Comparison of ENCODE assay signal across 18 cellular contexts in the genomic region with DNA sequence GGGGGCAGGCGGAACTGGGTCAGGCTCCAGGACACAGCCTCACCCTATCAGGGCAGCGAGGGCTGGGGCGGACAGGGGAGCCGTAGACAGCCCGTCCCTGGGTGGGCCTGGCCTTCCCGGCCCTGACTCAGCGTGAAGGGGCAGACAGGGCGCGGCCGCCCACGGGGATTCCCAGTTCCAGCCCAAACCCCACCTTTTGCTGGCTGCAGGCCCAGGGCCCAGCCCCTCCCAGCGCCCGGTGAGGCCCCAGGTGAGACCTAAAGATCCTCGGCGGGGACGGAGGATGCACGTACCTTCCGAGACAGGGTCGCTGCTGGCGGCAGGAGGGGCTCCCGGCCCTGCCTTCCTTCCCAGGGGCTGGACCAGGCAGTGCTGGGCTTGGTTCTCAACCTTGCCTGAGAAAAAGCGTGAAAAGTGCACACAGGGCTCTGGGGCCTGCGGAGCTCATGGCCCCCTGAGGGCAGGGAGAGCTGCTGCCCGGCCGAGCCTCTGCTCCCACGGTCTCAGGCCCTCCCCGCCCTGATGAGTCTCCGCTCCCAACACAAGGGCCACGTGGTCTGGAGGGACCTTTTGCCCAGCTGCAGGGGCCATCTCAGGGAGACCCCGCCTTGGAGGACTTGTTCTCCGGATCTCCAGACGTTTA. TPM values are rescaled to one million over a fixed set of nuclear protein-coding genes. Genes with fewer than 3 reads are reported as not detected.
DNase-seq lines count a peak whose midpoint lies in the region; ATAC-seq, FAIRE-seq and TF ChIP-seq lines count a peak whose summit lies in the region.
"Had no signal": no experiment of that assay in that cellular context is flagged by ENCODE, and none has a peak within 500 bp of the region (broad histone marks: within the 10 kb centered on the region; RNA-seq: fewer than 3 reads in every experiment).

No MANE protein-coding gene starts in this region.

- POLR2A ChIA-PET in A549 (lab: Yijun Ruan, JAX): no interaction called here

- CTCF ChIA-PET in A549 (lab: Yijun Ruan, JAX): interaction anchor here (0.7 to 2.0 kb wide), 2 partner anchors 19 to 46 kb away, joined by 3 to 9 read pairs; no protein-coding TSS in a partner anchor

- peaks cover 12% of the 10 kb centered on the region; the same call in 2 of the 3 replicates for H3K4me1 ChIP-seq in A549
- no peaks in the 10 kb centered on the region for H3K4me1 ChIP-seq in colonic mucosa
- H3K4me1 ChIP-seq in mucosa of rectum (ENCODE audit: control insufficient read depth in 2 of 2, insufficient read depth in 2 of 2, low read length in 2 of 2): peaks cover 26 to 29% of the 10 kb centered on the region in 2 donors
- H3K4me1 ChIP-seq: heart right ventricle had no signal

- 74% methylated on average over 20 of the region's 32 CpGs for WGBS in A549 (ENCODE audit: missing lambda C conversion rate)

- TF ChIP-seq CTCF in A549 (IDR thresholded peaks at IDR 0.05) (no peak), colonic mucosa (IDR thresholded peaks at IDR 0.05) (no peak)

- H3K9ac ChIP-seq in colonic mucosa (ENCODE audit: low read depth in 2 of 2, low read length in 2 of 2) (peak overlapping the region; percentile 19 to 43), mucosa of rectum (ENCODE audit: low read depth in 1 of 2, low read length in 2 of 2) (peak overlapping the region in 1 of 2 donors; percentile 48)

- DNase-seq in A549 (ENCODE audit: low read depth in 1 of 2, low spot score in 1 of 2): peak in 1 of 2 experiments; percentile 53
- DNase-seq in LoVo (ENCODE audit: low spot score): peak; percentile 77
- DNase-seq in colonic mucosa: peak; percentile 77
- DNase-seq in globus pallidus (ENCODE audit: low spot score): no peak
- no peak for DNase-seq in NCI-H526 (lab: John Stamatoyannopoulos, UW)
- no peak for DNase-seq in COLO668 (lab: John Stamatoyannopoulos, UW; ENCODE audit: unreplicated experiment)
- DNase-seq: activated CD4-positive, alpha-beta T cell treated with anti-CD3 and anti-CD28 coated beads, Interleukin-2, amount 50 U/mL, for 1 hour; activated naive CD4-positive, alpha-beta T cell treated with anti-CD3 and anti-CD28 coated beads, Interleukin-2, amount 50 U/mL, for 16 hours; heart right ventricle; Karpas-422; kidney glomerular epithelial cell; NCI-H1436; NCI-H345; ovary had no signal

- H3K4me2 ChIP-seq in A549: peak overlapping the region; percentile 45; the same call in 2 of the 3 replicates

- TF ChIP-seq POLR2A in A549 (IDR thresholded peaks at IDR 0.05; ENCODE audit: low read length): no peak

- no peak for TF ChIP-seq RAD21 in A549 (conservative IDR thresholded peaks at IDR 0.05 in 1 of 2, IDR thresholded peaks at IDR 0.05 in 1 of 2)

- H3K27ac ChIP-seq in A549 (peak overlapping the region; percentile 43 to 73; a peak in 5 of 6 replicates), colonic mucosa (no peak overlapping the region), mucosa of rectum (ENCODE audit: low read depth in 2 of 2, low read length in 2 of 2) (peak overlapping the region; percentile 29 to 38)
- H3K27ac ChIP-seq: heart right ventricle, ovary had no signal

- H3K4me3 ChIP-seq in A549 (no peak overlapping the region), colonic mucosa (peak overlapping the region; percentile 8), mucosa of rectum (ENCODE audit: low read length in 2 of 2) (peak overlapping the region; percentile 20 to 35)
- H3K4me3 ChIP-seq: GM12878, heart right ventricle, ovary had no signal

- intact Hi-C loops in colonic mucosa (cut with DNase I): no loop called here

- H3K9me3 ChIP-seq in A549: no peaks in the 10 kb centered on the region
- no peaks in the 10 kb centered on the region for H3K9me3 ChIP-seq in colonic mucosa
- H3K9me3 ChIP-seq in mucosa of rectum (ENCODE audit: control insufficient read depth in 2 of 2, low read length in 2 of 2): no peaks in the 10 kb centered on the region
- H3K9me3 ChIP-seq: heart right ventricle, ovary had no signal

- no peaks in the 10 kb centered on the region for H3K27me3 ChIP-seq in colonic mucosa
- no peaks in the 10 kb centered on the region for H3K27me3 ChIP-seq in mucosa of rectum (ENCODE audit: control insufficient read depth in 2 of 2, insufficient read depth in 2 of 2, low read length in 2 of 2)
- H3K27me3 ChIP-seq: ovary had no signal

- ATAC-seq in A549 (peak; percentile 39 to 79; a peak in 5 of 6 replicates), HG03025 (IDR thresholded peaks at IDR 0.05; ENCODE audit: low FRiP score, unreplicated experiment) (no peak)
- ATAC-seq: GM12878; stimulated activated effector memory CD8-positive, alpha-beta T cell treated with anti-CD3 and anti-CD28 coated beads, Interleukin-12 subunit alpha, Interleukin-12 subunit beta, amount 100 ng/mL, for 72 hours had no signal

- H3K36me3 ChIP-seq in colonic mucosa (no peaks in the 10 kb centered on the region), mucosa of rectum (ENCODE audit: control insufficient read depth in 2 of 2, insufficient read depth in 2 of 2, low read length in 2 of 2) (no peaks in the 10 kb centered on the region)
- H3K36me3 ChIP-seq: heart right ventricle, ovary had no signal

- TF ChIP-seq EP300 in A549 (IDR thresholded peaks at IDR 0.05): no peak

- no peak for FAIRE-seq in A549 (lab: Jason Lieb, UNC)
- FAIRE-seq: GM12878 had no signal

TF ChIP-seq in A549, 52 proteins besides CTCF, POLR2A, EP300 and RAD21:
- TF ChIP-seq NFE2L2 (conservative IDR thresholded peaks at IDR 0.05; ENCODE audit: low read length) (no peak), FOSL2 (IDR thresholded peaks at IDR 0.05) (no peak), FOSL2 (CRISPR knock-in tag; IDR thresholded peaks at IDR 0.05) (0 out of 2 replicates have a peak, but pooled peaks have one; percentile 5), EHMT2 (IDR thresholded peaks at IDR 0.05; ENCODE audit: low read depth) (no peak)

RNA-seq across cellular contexts. Expression of gene DNAJB6, which starts 43.9 kb away (rescaled TPM):
- polyA plus RNA-seq in A549 (2011; rRNA removed) (71.2 and 117 TPM in 2 replicates), A549 (2017; fragmentation: RNase III; extraction: RNeasy Plus Mini Kit Qiagen cat#74134 plus additional on column Dnase treatment) (128 to 136 TPM (median 131 TPM) in 3 replicates)
- polyA plus RNA-seq in A549 (2012; cell fraction: cytosol; rRNA removed): 58.0 and 60.0 TPM in 2 replicates
- polyA plus RNA-seq in A549 (2012; cell fraction: nucleus; rRNA removed): 64.6 and 79.2 TPM in 2 replicates
- polyA minus RNA-seq in A549 (2011; rRNA and poly(A)+ RNA removed): 19.9 and 22.8 TPM in 2 replicates
- total RNA-seq in colonic mucosa: 10 to 100 TPM; 78.0 to 81.8 TPM

Comparison
In these comparisons a context has a peak if more than half of its experiments do, and no peak if none do; other contexts are left out.
1. DNase-seq: peak in LoVo (single experiment) and colonic mucosa (single experiment); none in globus pallidus (single experiment), NCI-H526 (0 of 2) and COLO668 (single experiment).